In genomic region chr20:32984631-32985354, GRCh38 we compare ENCODE assay signal across 25 cellular contexts. TPM values are rescaled to one million over a fixed set of nuclear protein-coding genes. Genes with fewer than 3 reads are reported as not detected.
"Had no signal": no experiment of that assay in that cellular context is flagged by ENCODE, and none has a peak within 500 bp of the region (broad histone marks: within the 10 kb centered on the region; RNA-seq: fewer than 3 reads in every experiment).

No MANE protein-coding gene starts in this region.

- H3K27ac ChIP-seq: brain microvascular endothelial cell, epithelial cell of prostate, parathyroid adenoma had no signal

- H3K4me3 ChIP-seq: lung had no signal

- H3K9me3 Mint-ChIP-seq: activated naive CD4-positive, alpha-beta T cell treated with anti-CD3 and anti-CD28 coated beads for 36 hours; activated naive CD8-positive, alpha-beta T cell treated with anti-CD3 and anti-CD28 coated beads, Interleukin-2, amount 50 U/mL, for 24 hours; activated T-helper 1 cell treated with anti-CD3 and anti-CD28 coated beads, Interleukin-12 subunit alpha, Interleukin-12 subunit beta, Interleukin-2, Interleukin-4 antibody, amounts not matched to agents 30 ng/mL and 10 ng/mL and 1 ng/mL, durations not matched to agents 14 hours and 24 hours and 36 hours; dendritic cell treated with granulocyte-macrophage colony-stimulating factor and Interleukin-4, amounts not matched to agents 40 ng/mL and 50 ng/mL, for 4 days; natural killer cell treated with Interleukin-12 subunit alpha and Interleukin-12 subunit beta and Interleukin-15 and Interleukin-18, amount 100 ng/mL, for 72 hours; T-helper 1 cell treated with Interleukin-12 subunit alpha and Interleukin-12 subunit beta and Interleukin-4 antibody, amounts not matched to agents 30 μg/mL and 1 μg/mL, for 36 hours had no signal

- ATAC-seq: activated naive CD8-positive, alpha-beta T cell treated with anti-CD3 and anti-CD28 coated beads, Interleukin-2, amount 50 U/mL, for 24 hours; left lobe of liver; natural killer cell treated with Interleukin-12 subunit alpha and Interleukin-12 subunit beta and Interleukin-15 and Interleukin-18, amount 100 ng/mL, for 72 hours; stimulated activated naive CD8-positive, alpha-beta T cell treated with anti-CD3 and anti-CD28 coated beads, Interleukin-15, Interleukin-2, amounts not matched to agents 100 U/mL and 50 U/mL, for 24 hours had no signal

- DNase-seq: activated CD4-positive, alpha-beta T cell treated with anti-CD3 and anti-CD28 coated beads for 1 hour; activated CD4-positive, alpha-beta T cell treated with anti-CD3 and anti-CD28 coated beads, Interleukin-2, amount 50 U/mL, for 48 hours; activated naive CD4-positive, alpha-beta T cell treated with anti-CD3 and anti-CD28 coated beads for 36 hours; activated naive CD8-positive, alpha-beta T cell treated with anti-CD3 and anti-CD28 coated beads, Interleukin-2, amount 50 U/mL, for 24 hours; brain microvascular endothelial cell; cerebellar nuclear complex; foreskin melanocyte; glutamatergic neuron; stimulated activated CD4-positive, alpha-beta T cell treated with anti-CD3 and anti-CD28 coated beads, Interleukin-12 subunit alpha, Interleukin-12 subunit beta, amount 100 ng/mL, for 4 hours; stimulated activated CD4-positive, alpha-beta T cell treated with anti-CD3 and anti-CD28 coated beads, Interleukin-1b, Interleukin-23, amount 100 ng/mL, for 48 hours; stimulated activated CD8-positive, alpha-beta memory T cell treated with anti-CD3 and anti-CD28 coated beads, Interleukin-4, amount 100 ng/mL, for 48 hours; stimulated activated naive CD8-positive, alpha-beta T cell treated with anti-CD3 and anti-CD28 coated beads, Interleukin-15, Interleukin-2, amounts not matched to agents 100 U/mL and 50 U/mL, for 24 hours; trophoblast cell; WERI-Rb-1 had no signal

- H3K36me3 Mint-ChIP-seq: mesothelial cell of epicardium; natural killer cell treated with Interleukin-12 subunit alpha and Interleukin-12 subunit beta and Interleukin-15 and Interleukin-18, amount 100 ng/mL, for 72 hours had no signal

- H3K4me1 ChIP-seq: parathyroid adenoma had no signal

- H3K4me3 Mint-ChIP-seq: activated naive CD4-positive, alpha-beta T cell treated with anti-CD3 and anti-CD28 coated beads for 36 hours; activated naive CD8-positive, alpha-beta T cell treated with anti-CD3 and anti-CD28 coated beads, Interleukin-2, amount 50 U/mL, for 24 hours; activated T-helper 1 cell treated with anti-CD3 and anti-CD28 coated beads, Interleukin-12 subunit alpha, Interleukin-12 subunit beta, Interleukin-2, Interleukin-4 antibody, amounts not matched to agents 30 ng/mL and 10 ng/mL and 1 ng/mL, durations not matched to agents 14 hours and 24 hours and 36 hours; dendritic cell treated with granulocyte-macrophage colony-stimulating factor and Interleukin-4, amounts not matched to agents 40 ng/mL and 50 ng/mL, for 4 days; mesothelial cell of epicardium; natural killer cell treated with Interleukin-12 subunit alpha and Interleukin-12 subunit beta and Interleukin-15 and Interleukin-18, amount 100 ng/mL, for 72 hours; T-helper 1 cell treated with Interleukin-12 subunit alpha and Interleukin-12 subunit beta and Interleukin-4 antibody, amounts not matched to agents 30 μg/mL and 1 μg/mL, for 36 hours had no signal

- H3K27me3 ChIP-seq: brain microvascular endothelial cell had no signal

- H3K27me3 Mint-ChIP-seq: activated naive CD8-positive, alpha-beta T cell treated with anti-CD3 and anti-CD28 coated beads, Interleukin-2, amount 50 U/mL, for 24 hours; dendritic cell treated with granulocyte-macrophage colony-stimulating factor and Interleukin-4, amounts not matched to agents 40 ng/mL and 50 ng/mL, for 4 days; natural killer cell treated with Interleukin-12 subunit alpha and Interleukin-12 subunit beta and Interleukin-15 and Interleukin-18, amount 100 ng/mL, for 72 hours had no signal

RNA-seq across cellular contexts. Expression of gene SUN5, which starts 19.4 kb away (rescaled TPM):
- total RNA-seq: activated naive CD4-positive, alpha-beta T cell treated with anti-CD3 and anti-CD28 coated beads for 36 hours; activated T-helper 1 cell treated with anti-CD3 and anti-CD28 coated beads, Interleukin-12 subunit alpha, Interleukin-12 subunit beta, Interleukin-2, Interleukin-4 antibody, amounts not matched to agents 30 ng/mL and 10 ng/mL and 1 ng/mL, durations not matched to agents 14 hours and 24 hours and 36 hours; aorta; left lobe of liver; lung; mesothelial cell of epicardium; natural killer cell treated with Interleukin-12 subunit alpha and Interleukin-12 subunit beta and Interleukin-15 and Interleukin-18, amount 100 ng/mL, for 72 hours had no signal
- polyA plus RNA-seq: aorta, keratinocyte, lung had no signal

RNA-seq across cellular contexts. Expression of gene BPIFB2, which starts 22.7 kb away (rescaled TPM):
- total RNA-seq: activated naive CD4-positive, alpha-beta T cell treated with anti-CD3 and anti-CD28 coated beads for 36 hours; activated T-helper 1 cell treated with anti-CD3 and anti-CD28 coated beads, Interleukin-12 subunit alpha, Interleukin-12 subunit beta, Interleukin-2, Interleukin-4 antibody, amounts not matched to agents 30 ng/mL and 10 ng/mL and 1 ng/mL, durations not matched to agents 14 hours and 24 hours and 36 hours; aorta; mesothelial cell of epicardium; natural killer cell treated with Interleukin-12 subunit alpha and Interleukin-12 subunit beta and Interleukin-15 and Interleukin-18, amount 100 ng/mL, for 72 hours had no signal
- polyA plus RNA-seq: aorta, keratinocyte had no signal

RNA-seq across cellular contexts. Expression of gene BPIFB6, which starts 46.7 kb away (rescaled TPM):
- total RNA-seq: activated naive CD4-positive, alpha-beta T cell treated with anti-CD3 and anti-CD28 coated beads for 36 hours; activated T-helper 1 cell treated with anti-CD3 and anti-CD28 coated beads, Interleukin-12 subunit alpha, Interleukin-12 subunit beta, Interleukin-2, Interleukin-4 antibody, amounts not matched to agents 30 ng/mL and 10 ng/mL and 1 ng/mL, durations not matched to agents 14 hours and 24 hours and 36 hours; aorta; left lobe of liver; lung; mesothelial cell of epicardium; natural killer cell treated with Interleukin-12 subunit alpha and Interleukin-12 subunit beta and Interleukin-15 and Interleukin-18, amount 100 ng/mL, for 72 hours had no signal
- polyA plus RNA-seq: aorta, keratinocyte, lung had no signal
